ENCODE assay signal across 12 cellular contexts in genomic region chr20:56875052-56875663, GRCh38.
A peak's percentile ranks its signal among the peaks of the same experiment; 100 is the strongest.
DNase-seq lines count a peak whose midpoint lies in the region; FAIRE-seq and TF ChIP-seq lines count a peak whose summit lies in the region.
"Had no signal": no experiment of that assay in that cellular context is flagged by ENCODE, and none has a peak within 500 bp of the region (broad histone marks: within the 10 kb centered on the region; RNA-seq: fewer than 3 reads in every experiment).

No MANE protein-coding gene starts in this region.

- FAIRE-seq in GM19239 (lab: Jason Lieb, UNC): no peak

- H3K36me3 Mint-ChIP-seq in chondrocyte (ENCODE audit: low read depth): peaks cover 2% of the 10 kb centered on the region
- H3K36me3 Mint-ChIP-seq in neural progenitor cell: no peaks in the 10 kb centered on the region
- no peaks in the 10 kb centered on the region for H3K36me3 Mint-ChIP-seq in activated T-helper 1 cell treated with anti-CD3 and anti-CD28 coated beads, Interleukin-12 subunit alpha, Interleukin-12 subunit beta, Interleukin-2, Interleukin-4 antibody, amounts not matched to agents 30 ng/mL and 10 ng/mL and 1 ng/mL, durations not matched to agents 14 hours and 24 hours and 36 hours (ENCODE audit: low read depth)

- H3K4me3 Mint-ChIP-seq in chondrocyte (ENCODE audit: unreplicated experiment): peak overlapping the region; percentile 19
- no peak overlapping the region for H3K4me3 Mint-ChIP-seq in neural progenitor cell
- no peak overlapping the region for H3K4me3 Mint-ChIP-seq in activated T-helper 1 cell treated with anti-CD3 and anti-CD28 coated beads, Interleukin-12 subunit alpha, Interleukin-12 subunit beta, Interleukin-2, Interleukin-4 antibody, amounts not matched to agents 30 ng/mL and 10 ng/mL and 1 ng/mL, durations not matched to agents 14 hours and 24 hours and 36 hours

- H3K4me3 ChIP-seq in neural progenitor cell: no peak overlapping the region
- H3K4me3 ChIP-seq: coronary artery had no signal

- no peak overlapping the region for H3K9ac ChIP-seq in neural progenitor cell

- TF ChIP-seq CTCF in chondrocyte (IDR thresholded peaks at IDR 0.05) (no peak), neural progenitor cell (IDR thresholded peaks at IDR 0.05) (no peak)

- no peaks in the 10 kb centered on the region for H3F3A ChIP-seq in neural progenitor cell (ENCODE audit: low read depth)

- H3K9me3 ChIP-seq in neural progenitor cell (ENCODE audit: low read depth): no peaks in the 10 kb centered on the region

- H3K27me3 Mint-ChIP-seq in chondrocyte (ENCODE audit: low read depth) (no peaks in the 10 kb centered on the region), neural progenitor cell (ENCODE audit: insufficient read depth, low read depth) (peaks cover 21% of the 10 kb centered on the region)
- H3K27me3 Mint-ChIP-seq in activated T-helper 1 cell treated with anti-CD3 and anti-CD28 coated beads, Interleukin-12 subunit alpha, Interleukin-12 subunit beta, Interleukin-2, Interleukin-4 antibody, amounts not matched to agents 30 ng/mL and 10 ng/mL and 1 ng/mL, durations not matched to agents 14 hours and 24 hours and 36 hours (ENCODE audit: insufficient read depth): no peaks in the 10 kb centered on the region

- intact Hi-C loops in activated T-helper 1 cell treated with anti-CD3 and anti-CD28 coated beads, Interleukin-12 subunit alpha, Interleukin-12 subunit beta, Interleukin-2, Interleukin-4 antibody, amounts not matched to agents 30 ng/mL and 10 ng/mL and 1 ng/mL, durations not matched to agents 14 hours and 24 hours and 36 hours (cut with micrococcal nuclease): no loop called here

- no peak overlapping the region for H3K4me2 ChIP-seq in neural progenitor cell

- H3K4me1 Mint-ChIP-seq in chondrocyte (ENCODE audit: low read depth) (peaks cover 12% of the 10 kb centered on the region), neural progenitor cell (no peaks in the 10 kb centered on the region)
- H3K4me1 Mint-ChIP-seq in activated T-helper 1 cell treated with anti-CD3 and anti-CD28 coated beads, Interleukin-12 subunit alpha, Interleukin-12 subunit beta, Interleukin-2, Interleukin-4 antibody, amounts not matched to agents 30 ng/mL and 10 ng/mL and 1 ng/mL, durations not matched to agents 14 hours and 24 hours and 36 hours (ENCODE audit: low read depth): no peaks in the 10 kb centered on the region

- no peak overlapping the region for H3K27ac ChIP-seq in neural progenitor cell
- H3K27ac ChIP-seq: coronary artery had no signal

- no peaks in the 10 kb centered on the region for H3K4me1 ChIP-seq in neural progenitor cell

- no peaks in the 10 kb centered on the region for H3K27me3 ChIP-seq in neural progenitor cell

- DNase-seq in GM03348 (ENCODE audit: low spot score) (peak; percentile 31), NCI-H226 (peak; percentile 86), chondrocyte (ENCODE audit: low spot score) (no peak), neural progenitor cell (ENCODE audit: low spot score) (no peak), GM19239 (ENCODE audit: insufficient read length, low spot score) (no peak)
- no peak for DNase-seq in stimulated activated naive CD4-positive, alpha-beta T cell treated with Interleukin-2 at 50 U/mL for 16 hours (lab: John Stamatoyannopoulos, UW)
- DNase-seq in activated T-helper 1 cell treated with anti-CD3 and anti-CD28 coated beads, Interleukin-12 subunit alpha, Interleukin-12 subunit beta, Interleukin-2, Interleukin-4 antibody, amounts not matched to agents 30 ng/mL and 10 ng/mL and 1 ng/mL, durations not matched to agents 14 hours and 24 hours and 36 hours (ENCODE audit: low spot score): no peak
- no peak for DNase-seq in stimulated activated CD4-positive, alpha-beta T cell treated with anti-CD3 and anti-CD28 coated beads, Interleukin-4, amount 100 ng/mL, for 4 hours
- DNase-seq: DMS153, left cardiac atrium, NCI-H1930 had no signal

- H3K9me3 Mint-ChIP-seq in chondrocyte (ENCODE audit: low read depth) (no peaks in the 10 kb centered on the region), neural progenitor cell (peaks cover 5% of the 10 kb centered on the region)
- no peaks in the 10 kb centered on the region for H3K9me3 Mint-ChIP-seq in activated T-helper 1 cell treated with anti-CD3 and anti-CD28 coated beads, Interleukin-12 subunit alpha, Interleukin-12 subunit beta, Interleukin-2, Interleukin-4 antibody, amounts not matched to agents 30 ng/mL and 10 ng/mL and 1 ng/mL, durations not matched to agents 14 hours and 24 hours and 36 hours

- no peaks in the 10 kb centered on the region for H3K36me3 ChIP-seq in neural progenitor cell

- no peaks in the 10 kb centered on the region for H3K79me2 ChIP-seq in neural progenitor cell (ENCODE audit: low read depth)

- peak overlapping the region; percentile 20 for H2AFZ ChIP-seq in neural progenitor cell (replicated peaks)

- no peaks in the 10 kb centered on the region for H4K20me1 ChIP-seq in neural progenitor cell (ENCODE audit: low read depth)

- H3K27ac Mint-ChIP-seq in chondrocyte (ENCODE audit: unreplicated experiment) (peak overlapping the region; percentile 74), neural progenitor cell (no peak overlapping the region)
- H3K27ac Mint-ChIP-seq in activated T-helper 1 cell treated with anti-CD3 and anti-CD28 coated beads, Interleukin-12 subunit alpha, Interleukin-12 subunit beta, Interleukin-2, Interleukin-4 antibody, amounts not matched to agents 30 ng/mL and 10 ng/mL and 1 ng/mL, durations not matched to agents 14 hours and 24 hours and 36 hours: no peak overlapping the region

Comparison
In these comparisons a context has a peak if more than half of its experiments do, and no peak if none do; other contexts are left out.
1. DNase-seq: peak in GM03348 (single experiment) and NCI-H226 (single experiment); none in chondrocyte (single experiment), neural progenitor cell (single experiment), stimulated activated naive CD4-positive, alpha-beta T cell treated with Interleukin-2 at 50 U/mL for 16 hours (single experiment), GM19239 (single experiment), activated T-helper 1 cell treated with anti-CD3 and anti-CD28 coated beads, Interleukin-12 subunit alpha, Interleukin-12 subunit beta, Interleukin-2, Interleukin-4 antibody, amounts not matched to agents 30 ng/mL and 10 ng/mL and 1 ng/mL, durations not matched to agents 14 hours and 24 hours and 36 hours (single experiment) and stimulated activated CD4-positive, alpha-beta T cell treated with anti-CD3 and anti-CD28 coated beads, Interleukin-4, amount 100 ng/mL, for 4 hours (0 of 2).